Comparison of ENCODE assay signal across 18 cellular contexts in genomic region chr3:64083588-64083974, GRCh38.
"Had no signal": no experiment of that assay in that cellular context is flagged by ENCODE, and none has a peak within 500 bp of the region (broad histone marks: within the 10 kb centered on the region; RNA-seq: fewer than 3 reads in every experiment).

No MANE protein-coding gene starts in this region.

- H3K4me3 ChIP-seq: ascending aorta, pancreas, upper lobe of right lung had no signal

- FAIRE-seq: pancreas had no signal

- H3K9me3 Mint-ChIP-seq: activated CD8-positive, alpha-beta T cell treated with anti-CD3 and anti-CD28 coated beads for 36 hours; activated naive CD8-positive, alpha-beta T cell treated with anti-CD3 and anti-CD28 coated beads, Interleukin-2, amount 10 ng/mL, durations not matched to agents 7 days and 5 days had no signal

- H3K36me3 Mint-ChIP-seq: activated naive CD8-positive, alpha-beta T cell treated with anti-CD3 and anti-CD28 coated beads, Interleukin-2, amount 10 ng/mL, durations not matched to agents 7 days and 5 days had no signal

- H3K27me3 ChIP-seq: ascending aorta, pancreas, upper lobe of right lung had no signal

- H3K4me1 ChIP-seq: ascending aorta, pancreas, upper lobe of right lung had no signal

- DNase-seq: activated CD4-positive, alpha-beta T cell treated with anti-CD3 and anti-CD28 coated beads for 36 hours; activated CD8-positive, alpha-beta memory T cell treated with anti-CD3 and anti-CD28 coated beads, Interleukin-2, amount 50 U/mL, for 4 hours; activated CD8-positive, alpha-beta T cell treated with anti-CD3 and anti-CD28 coated beads for 36 hours; activated gamma-delta T cell treated with Interleukin-2 at 50 U/mL for 16 hours; activated naive CD8-positive, alpha-beta T cell treated with anti-CD3 and anti-CD28 coated beads, Interleukin-2, amount 10 ng/mL, durations not matched to agents 7 days and 5 days; activated T-cell treated with anti-CD3 and anti-CD28 coated beads, Interleukin-2, amount 50 U/mL, for 72 hours; erythroblast; hypothalamus; pancreas; retina; stimulated activated CD4-positive, alpha-beta T cell treated with anti-CD3 and anti-CD28 coated beads, Interleukin-15, amount 100 ng/mL, for 24 hours; stimulated activated CD4-positive, alpha-beta T cell treated with anti-CD3 and anti-CD28 coated beads, Interleukin-4, amount 100 ng/mL, for 24 hours; T1000; upper lobe of right lung had no signal

- H3K27ac ChIP-seq: ascending aorta, pancreas, upper lobe of right lung, VCaP had no signal

- H3K9me3 ChIP-seq: ascending aorta, pancreas, upper lobe of right lung had no signal

- H3K27ac Mint-ChIP-seq: activated CD4-positive, alpha-beta T cell treated with anti-CD3 and anti-CD28 coated beads for 36 hours; activated CD8-positive, alpha-beta T cell treated with anti-CD3 and anti-CD28 coated beads for 36 hours; activated naive CD8-positive, alpha-beta T cell treated with anti-CD3 and anti-CD28 coated beads, Interleukin-2, amount 10 ng/mL, durations not matched to agents 7 days and 5 days; activated T-cell treated with anti-CD3 and anti-CD28 coated beads, Interleukin-2, amount 50 U/mL, for 72 hours; stimulated activated naive CD8-positive, alpha-beta T cell treated with anti-CD3 and anti-CD28 coated beads, Interleukin-15, Interleukin-2, amounts not matched to agents 100 ng/mL and 50 ng/mL, for 24 hours had no signal

- H3K4me3 Mint-ChIP-seq: activated CD4-positive, alpha-beta T cell treated with anti-CD3 and anti-CD28 coated beads for 36 hours; activated CD8-positive, alpha-beta T cell treated with anti-CD3 and anti-CD28 coated beads for 36 hours; activated naive CD8-positive, alpha-beta T cell treated with anti-CD3 and anti-CD28 coated beads, Interleukin-2, amount 10 ng/mL, durations not matched to agents 7 days and 5 days; activated T-cell treated with anti-CD3 and anti-CD28 coated beads, Interleukin-2, amount 50 U/mL, for 72 hours; neural crest cell; stimulated activated naive CD8-positive, alpha-beta T cell treated with anti-CD3 and anti-CD28 coated beads, Interleukin-15, Interleukin-2, amounts not matched to agents 100 ng/mL and 50 ng/mL, for 24 hours had no signal

- H3K4me1 Mint-ChIP-seq: activated naive CD8-positive, alpha-beta T cell treated with anti-CD3 and anti-CD28 coated beads, Interleukin-2, amount 10 ng/mL, durations not matched to agents 7 days and 5 days had no signal

- H3K36me3 ChIP-seq: ascending aorta, pancreas, upper lobe of right lung had no signal

- ATAC-seq: activated CD4-positive, alpha-beta T cell treated with anti-CD3 and anti-CD28 coated beads for 36 hours; activated CD8-positive, alpha-beta T cell treated with anti-CD3 and anti-CD28 coated beads for 36 hours; activated T-cell treated with anti-CD3 and anti-CD28 coated beads, Interleukin-2, amount 50 U/mL, for 72 hours had no signal
